In the genomic region with DNA sequence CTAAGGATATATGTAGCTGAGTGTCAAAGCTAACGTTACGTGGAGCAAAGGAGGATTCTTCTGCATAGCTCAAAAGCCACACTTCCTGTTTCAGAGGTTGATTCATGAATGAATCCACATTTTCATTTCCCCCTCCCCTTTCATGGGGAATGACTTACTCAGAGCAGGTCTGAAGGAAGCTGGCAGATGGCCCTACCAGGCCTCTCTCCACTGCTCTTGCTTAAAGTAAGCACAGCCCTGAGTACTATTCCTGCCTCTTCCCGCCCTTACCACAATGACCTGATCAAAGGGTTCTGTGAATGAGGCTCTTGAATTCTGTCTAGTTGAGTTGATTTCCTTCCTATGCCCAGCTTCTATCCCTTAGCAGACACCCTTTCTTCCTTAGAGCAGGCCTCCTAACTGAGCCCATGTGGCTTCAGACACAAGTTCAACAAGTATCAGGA, we compare ENCODE assay signal across 8 cellular contexts. TPM values are rescaled to one million over a fixed set of nuclear protein-coding genes. Genes with fewer than 3 reads are reported as not detected.
DNase-seq lines count a peak whose midpoint lies in the region; ATAC-seq and TF ChIP-seq lines count a peak whose summit lies in the region.

No MANE protein-coding gene starts in this region.

- H3K4me3 ChIP-seq in right atrium auricular region (no peak overlapping the region), fibroblast of lung (replicated peaks in 1 of 4; ENCODE audit: control extremely low read depth in 1 of 4, insufficient read depth in 1 of 4, low read depth in 3 of 4, low read length in 4 of 4) (no peak overlapping the region), upper lobe of left lung (no peak overlapping the region), tibial nerve (no peak overlapping the region)
- H3K4me3 ChIP-seq in effector memory CD4-positive, alpha-beta T cell (ENCODE audit: insufficient read depth, low read depth, low read length, poor library complexity, severe bottlenecking), result no peak overlapping the region

- no peak overlapping the region for H3K9ac ChIP-seq in fibroblast of lung (ENCODE audit: insufficient read depth, low read length)

- H3K79me2 ChIP-seq in fibroblast of lung (ENCODE audit: control insufficient read depth, insufficient read depth, low read length), result peaks cover 3% of the 10 kb centered on the region

- H3K9me3 ChIP-seq in right atrium auricular region, result no peaks in the 10 kb centered on the region
- H3K9me3 ChIP-seq in fibroblast of lung (ENCODE audit: control insufficient read depth, insufficient read depth, low read depth, low read length), result no peaks in the 10 kb centered on the region
- no peaks in the 10 kb centered on the region for H3K9me3 ChIP-seq in upper lobe of left lung
- no peaks in the 10 kb centered on the region for H3K9me3 ChIP-seq in tibial nerve
- H3K9me3 ChIP-seq in effector memory CD4-positive, alpha-beta T cell (ENCODE audit: control insufficient read depth, low read length), result no peaks in the 10 kb centered on the region

- no peaks in the 10 kb centered on the region for H4K20me1 ChIP-seq in fibroblast of lung (ENCODE audit: control insufficient read depth, extremely low read depth, insufficient read depth, low read length)

- no peak for TF ChIP-seq EP300 in upper lobe of left lung (IDR thresholded peaks at IDR 0.05)
- TF ChIP-seq EP300 in tibial nerve (IDR thresholded peaks at IDR 0.05), result no peak

- peak; percentile 30 for ATAC-seq in Right ventricle myocardium inferior
- ATAC-seq in upper lobe of left lung (ENCODE audit: low FRiP score in 2 of 2), result peak; percentile 83 to 85

- no peaks in the 10 kb centered on the region for H3K27me3 ChIP-seq in right atrium auricular region
- no peaks in the 10 kb centered on the region for H3K27me3 ChIP-seq in fibroblast of lung (ENCODE audit: control insufficient read depth, insufficient read depth, low read length)
- no peaks in the 10 kb centered on the region for H3K27me3 ChIP-seq in upper lobe of left lung
- no peaks in the 10 kb centered on the region for H3K27me3 ChIP-seq in tibial nerve
- H3K27me3 ChIP-seq in effector memory CD4-positive, alpha-beta T cell (replicated peaks; ENCODE audit: control insufficient read depth, insufficient read depth, low read length, poor library complexity, severe bottlenecking), result no peaks in the 10 kb centered on the region

- DNase-seq in Right ventricle myocardium inferior (ENCODE audit: missing footprints) (no peak), right atrium auricular region (ENCODE audit: low spot score) (no peak), RPMI7951 (ENCODE audit: low read depth) (peak; percentile 94), fibroblast of lung (ENCODE audit: low read depth in 2 of 2) (peak; percentile 79 to 97), upper lobe of left lung (peak in 1 of 2 donors; percentile 92), GM19240 (ENCODE audit: insufficient read length, low spot score) (no peak), tibial nerve (ENCODE audit: low spot score in 2 of 2) (no peak)
- no peak for DNase-seq in effector memory CD4-positive, alpha-beta T cell

- TF ChIP-seq POLR2A in upper lobe of left lung (IDR thresholded peaks at IDR 0.05), result no peak
- TF ChIP-seq POLR2A in tibial nerve (IDR thresholded peaks at IDR 0.05), result no peak

- H3K27ac ChIP-seq in right atrium auricular region, result no peak overlapping the region
- peak overlapping the region; percentile 54 for H3K27ac ChIP-seq in fibroblast of lung (ENCODE audit: insufficient read depth, low read length)
- H3K27ac ChIP-seq in upper lobe of left lung, result peak overlapping the region in 1 of 4 donors; percentile 45
- no peak overlapping the region for H3K27ac ChIP-seq in tibial nerve
- H3K27ac ChIP-seq in effector memory CD4-positive, alpha-beta T cell (ENCODE audit: insufficient read depth, low read length, poor library complexity, severe bottlenecking), result no peak overlapping the region

- WGBS in upper lobe of left lung, 2 donors, result 25 to 42% methylated on average over 3 of the region's 3 CpGs
- WGBS in tibial nerve, 2 donors, result 59 to 69% methylated on average over 3 of the region's 3 CpGs

- H3K4me2 ChIP-seq in fibroblast of lung (ENCODE audit: extremely low read depth, insufficient read depth, low read length), result peak overlapping the region; percentile 48

- H3K36me3 ChIP-seq in right atrium auricular region, result no peaks in the 10 kb centered on the region
- H3K36me3 ChIP-seq in fibroblast of lung (ENCODE audit: control insufficient read depth, insufficient read depth, low read length), result no peaks in the 10 kb centered on the region
- H3K36me3 ChIP-seq in upper lobe of left lung, result no peaks in the 10 kb centered on the region
- H3K36me3 ChIP-seq in tibial nerve, result no peaks in the 10 kb centered on the region
- no peaks in the 10 kb centered on the region for H3K36me3 ChIP-seq in effector memory CD4-positive, alpha-beta T cell (ENCODE audit: control insufficient read depth, insufficient read depth, low read length)

- peaks cover 0 to 25% of the 10 kb centered on the region in 2 donors for H3K4me1 ChIP-seq in right atrium auricular region
- peaks cover 12% of the 10 kb centered on the region for H3K4me1 ChIP-seq in fibroblast of lung (ENCODE audit: control insufficient read depth, extremely low read depth, insufficient read depth, low read length)
- peaks cover 12 to 27% (median 24%) of the 10 kb centered on the region in 4 donors for H3K4me1 ChIP-seq in upper lobe of left lung
- H3K4me1 ChIP-seq in tibial nerve, result peaks cover 0 to 25% (median 9%) of the 10 kb centered on the region in 4 donors
- H3K4me1 ChIP-seq in effector memory CD4-positive, alpha-beta T cell (ENCODE audit: control insufficient read depth, insufficient read depth, low read length, poor library complexity, severe bottlenecking), result peaks cover 9% of the 10 kb centered on the region

- TF ChIP-seq CTCF in right atrium auricular region (IDR thresholded peaks at IDR 0.05) (no peak), fibroblast of lung (conservative IDR thresholded peaks at IDR 0.05 in 1 of 2, IDR thresholded peaks at IDR 0.05 in 1 of 2; ENCODE audit: low read depth in 1 of 2, low read length in 2 of 2) (no peak), upper lobe of left lung (IDR thresholded peaks at IDR 0.05) (no peak), tibial nerve (IDR thresholded peaks at IDR 0.05) (no peak)

- intact Hi-C loops in Right ventricle myocardium inferior (cut with DNase I), result no loop called here

- peak overlapping the region; percentile 27 for H2AFZ ChIP-seq in fibroblast of lung (ENCODE audit: low read length)

RNA-seq across cellular contexts. Expression of a gene that starts 6.3 kb away (rescaled TPM):
- total RNA-seq in Right ventricle myocardium inferior, result 10.1 TPM
- 10 to 100 TPM; 13.7 to 13.8 TPM for total RNA-seq in right atrium auricular region
- total RNA-seq in RPMI7951 (2014; rRNA removed; shearing (Covaris generic)), result 4.3 and 5.2 TPM in 2 replicates
- 11.7 and 13.4 TPM in 2 replicates for total RNA-seq in fibroblast of lung
- 1.5 and 3.8 TPM in 2 replicates for polyA plus RNA-seq in fibroblast of lung
- polyA plus RNA-seq in fibroblast of lung (2012), result 2.2 and 5.1 TPM in 2 replicates
- 3.5 and 4.1 TPM in 2 replicates for polyA minus RNA-seq in fibroblast of lung (ENCODE audit: low replicate concordance)
- total RNA-seq in upper lobe of left lung, result 10 to 100 TPM in 4 of 6 donors, 1 to 10 TPM in 2; 8.4 to 32.8 (median 11.8) TPM
- total RNA-seq in tibial nerve, result 10 to 100 TPM; 16.5 to 28.6 (median 27.1) TPM

RNA-seq across cellular contexts. Expression of a gene that starts 18.1 kb away (rescaled TPM):
- total RNA-seq in Right ventricle myocardium inferior (22.2 TPM), right atrium auricular region (10 to 100 TPM; 23.9 to 25.1 TPM), fibroblast of lung (19.0 and 20.0 TPM in 2 replicates), upper lobe of left lung (10 to 100 TPM; 13.8 to 43.2 (median 22.7) TPM), tibial nerve (10 to 100 TPM; 35.1 to 56.8 (median 42.5) TPM)
- 9.0 and 10.0 TPM in 2 replicates for total RNA-seq in RPMI7951 (2014; rRNA removed; shearing (Covaris generic))
- polyA plus RNA-seq in fibroblast of lung, result 4.9 and 8.0 TPM in 2 replicates
- 7.5 and 11.1 TPM in 2 replicates for polyA plus RNA-seq in fibroblast of lung (2012)
- 4.4 and 5.3 TPM in 2 replicates for polyA minus RNA-seq in fibroblast of lung (ENCODE audit: low replicate concordance)

RNA-seq across cellular contexts. Expression of a gene that starts 43.0 kb away (rescaled TPM):
- total RNA-seq in Right ventricle myocardium inferior (67.0 TPM), right atrium auricular region (100 to 1,000 TPM in 1 of 2 donors, 10 to 100 TPM in 1; 89.8 to 143 TPM), fibroblast of lung (18.7 and 24.3 TPM in 2 replicates), upper lobe of left lung (100 to 1,000 TPM in 1 of 6 donors, 10 to 100 TPM in 5; 24.1 to 139 (median 91.9) TPM), tibial nerve (10 to 100 TPM; 44.9 to 77.6 (median 63.5) TPM)
- 22.4 and 29.1 TPM in 2 replicates for total RNA-seq in RPMI7951 (2014; rRNA removed; shearing (Covaris generic))
- 35.8 and 38.4 TPM in 2 replicates for polyA plus RNA-seq in fibroblast of lung
- 49.1 and 51.7 TPM in 2 replicates for polyA plus RNA-seq in fibroblast of lung (2012)
- polyA minus RNA-seq in fibroblast of lung (ENCODE audit: low replicate concordance), result 48.8 and 70.1 TPM in 2 replicates

Comparison
In these comparisons a context has a peak if more than half of its experiments do, and no peak if none do; other contexts are left out.
1. DNase-seq: peak in RPMI7951 (single experiment) and fibroblast of lung (2 of 2); none in Right ventricle myocardium inferior (single experiment), right atrium auricular region (single experiment), GM19240 (single experiment), tibial nerve (0 of 2) and effector memory CD4-positive, alpha-beta T cell (0 of 3).